Comparison of ENCODE assay signal across 8 cellular contexts in genomic region chr4:118969359-118969758, GRCh38.
DNase-seq lines count a peak whose midpoint lies in the region; ATAC-seq and TF ChIP-seq lines count a peak whose summit lies in the region.

No MANE protein-coding gene starts in this region.

- H3K4me1 ChIP-seq in BE2C (peaks cover 72% of the 10 kb centered on the region), prostate gland (replicated peaks) (no peaks in the 10 kb centered on the region)

- H3K27me3 ChIP-seq in BE2C (no peaks in the 10 kb centered on the region), prostate gland (replicated peaks; ENCODE audit: insufficient read depth) (no peaks in the 10 kb centered on the region)

- in situ Hi-C loops in SK-MEL-5 (cut with HindIII; ENCODE audit: low pct_unique_long_range_greater_than_20kb, low sequenced_read_pairs) = no loop called here

- peaks cover 26% of the 10 kb centered on the region for H3K36me3 ChIP-seq in BE2C
- no peaks in the 10 kb centered on the region for H3K36me3 ChIP-seq in prostate gland

- ATAC-seq in GM21381 (IDR thresholded peaks at IDR 0.05; ENCODE audit: unreplicated experiment) = no peak

- intact Hi-C loops in prostate gland (cut with DNase I) = loop anchor here (2.0 to 5.0 kb wide), 4 partner anchors 79 to 229 kb away; partner anchors contain the start of gene SEC24D

- DNase-seq in BE2C (peak; percentile 61), HT1080 (ENCODE audit: low read depth) (peak; percentile 54), SK-MEL-5 (ENCODE audit: low read depth, low spot score) (peak; percentile 74), fibroblast of the aortic adventitia (ENCODE audit: low read depth) (peak; percentile 91), prostate gland (ENCODE audit: low spot score) (peak; percentile 51)
- no peak for DNase-seq in stimulated activated CD4-positive, alpha-beta T cell treated with anti-CD3 and anti-CD28 coated beads, Interleukin-1b, Interleukin-23, amount 100 ng/mL, for 48 hours
- DNase-seq in stimulated activated CD8-positive, alpha-beta memory T cell treated with anti-CD3 and anti-CD28 coated beads, Interleukin-4, amount 100 ng/mL, for 48 hours = no peak

- H3K9me3 ChIP-seq in BE2C = no peaks in the 10 kb centered on the region
- H3K9me3 ChIP-seq in prostate gland = no peaks in the 10 kb centered on the region

- H3K4me3 ChIP-seq in BE2C (ENCODE audit: low read depth, low read length) (no peak overlapping the region), fibroblast of the aortic adventitia (ENCODE audit: low read depth, low read length) (no peak overlapping the region), prostate gland (no peak overlapping the region)

- 8% methylated on average over 5 of the region's 5 CpGs for WGBS in prostate gland

- TF ChIP-seq POLR2A in prostate gland (IDR thresholded peaks at IDR 0.05) = no peak

- H3K27ac ChIP-seq in prostate gland = peak overlapping the region; percentile 66 to 72

- TF ChIP-seq CTCF in BE2C (IDR thresholded peaks at IDR 0.05; ENCODE audit: low read depth, low read length) (peak; percentile 77), fibroblast of the aortic adventitia (IDR thresholded peaks at IDR 0.05; ENCODE audit: insufficient read depth, low read length) (peak; percentile 73), prostate gland (IDR thresholded peaks at IDR 0.05) (peak in 3 of 4 experiments; percentile 54 to 80 (median 80))

Comparison
In these comparisons a context has a peak if more than half of its experiments do, and no peak if none do; other contexts are left out.
1. DNase-seq: peak in BE2C (single experiment), HT1080 (single experiment), SK-MEL-5 (single experiment), fibroblast of the aortic adventitia (single experiment) and prostate gland (single experiment); none in stimulated activated CD4-positive, alpha-beta T cell treated with anti-CD3 and anti-CD28 coated beads, Interleukin-1b, Interleukin-23, amount 100 ng/mL, for 48 hours (single experiment) and stimulated activated CD8-positive, alpha-beta memory T cell treated with anti-CD3 and anti-CD28 coated beads, Interleukin-4, amount 100 ng/mL, for 48 hours (single experiment).
2. Peak in every context shown above with its lines, with median percentiles within 50 percentile points of each other: CTCF ChIP-seq.